1 cellular context compared by ENCODE assay signal in the genomic region with DNA sequence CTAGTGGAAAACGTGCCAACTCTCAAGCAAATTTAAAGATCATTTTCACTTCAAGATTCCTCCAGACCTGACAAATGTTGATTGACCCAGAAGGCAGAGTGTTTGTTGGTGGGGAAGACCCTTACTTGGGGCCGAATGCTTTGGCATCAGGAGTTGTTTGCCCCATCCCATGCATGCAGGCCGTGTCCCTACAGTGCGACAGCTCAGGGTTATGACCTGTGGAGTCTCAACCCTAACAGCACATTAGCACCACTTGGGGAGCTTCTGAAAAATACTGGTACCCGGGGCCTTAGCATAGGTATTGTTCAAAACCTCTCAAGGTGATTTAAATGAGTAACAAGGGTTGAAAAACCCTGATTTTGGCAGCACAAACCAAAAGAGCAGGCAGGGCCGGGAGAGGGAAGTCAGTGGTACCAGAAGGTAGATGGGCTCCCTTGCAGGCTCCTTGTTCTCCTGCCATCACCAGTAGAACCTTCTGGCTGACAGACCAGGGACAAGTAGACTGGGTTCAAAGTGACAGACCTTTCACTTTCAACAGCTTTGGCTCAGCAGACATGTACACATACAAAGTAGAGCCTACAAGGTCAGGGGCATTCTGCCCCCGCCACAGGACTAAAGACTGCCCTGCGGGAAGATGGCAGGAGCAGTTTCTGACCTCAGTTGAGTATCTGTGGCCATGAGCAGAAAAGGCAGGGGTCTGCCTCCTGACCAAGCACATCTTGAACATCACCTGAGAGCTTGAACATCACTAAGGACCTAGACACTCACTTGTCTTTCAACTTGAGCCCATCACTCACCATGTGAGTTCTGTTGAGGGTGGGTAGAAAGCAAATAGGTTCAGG.
TF ChIP-seq lines count a peak whose summit lies in the region.

No MANE protein-coding gene starts in this region.

TF ChIP-seq in SK-N-SH, 30 proteins besides CTCF, POLR2A, EP300 and RAD21 (continued from another document):
- no peak for TF ChIP-seq TAF1 (IDR thresholded peaks at IDR 0.05; ENCODE audit: borderline replicate concordance, low read depth, low read length)
- no peak for TF ChIP-seq TCF12 (IDR thresholded peaks at IDR 0.05)
- TF ChIP-seq, protein P1, sequence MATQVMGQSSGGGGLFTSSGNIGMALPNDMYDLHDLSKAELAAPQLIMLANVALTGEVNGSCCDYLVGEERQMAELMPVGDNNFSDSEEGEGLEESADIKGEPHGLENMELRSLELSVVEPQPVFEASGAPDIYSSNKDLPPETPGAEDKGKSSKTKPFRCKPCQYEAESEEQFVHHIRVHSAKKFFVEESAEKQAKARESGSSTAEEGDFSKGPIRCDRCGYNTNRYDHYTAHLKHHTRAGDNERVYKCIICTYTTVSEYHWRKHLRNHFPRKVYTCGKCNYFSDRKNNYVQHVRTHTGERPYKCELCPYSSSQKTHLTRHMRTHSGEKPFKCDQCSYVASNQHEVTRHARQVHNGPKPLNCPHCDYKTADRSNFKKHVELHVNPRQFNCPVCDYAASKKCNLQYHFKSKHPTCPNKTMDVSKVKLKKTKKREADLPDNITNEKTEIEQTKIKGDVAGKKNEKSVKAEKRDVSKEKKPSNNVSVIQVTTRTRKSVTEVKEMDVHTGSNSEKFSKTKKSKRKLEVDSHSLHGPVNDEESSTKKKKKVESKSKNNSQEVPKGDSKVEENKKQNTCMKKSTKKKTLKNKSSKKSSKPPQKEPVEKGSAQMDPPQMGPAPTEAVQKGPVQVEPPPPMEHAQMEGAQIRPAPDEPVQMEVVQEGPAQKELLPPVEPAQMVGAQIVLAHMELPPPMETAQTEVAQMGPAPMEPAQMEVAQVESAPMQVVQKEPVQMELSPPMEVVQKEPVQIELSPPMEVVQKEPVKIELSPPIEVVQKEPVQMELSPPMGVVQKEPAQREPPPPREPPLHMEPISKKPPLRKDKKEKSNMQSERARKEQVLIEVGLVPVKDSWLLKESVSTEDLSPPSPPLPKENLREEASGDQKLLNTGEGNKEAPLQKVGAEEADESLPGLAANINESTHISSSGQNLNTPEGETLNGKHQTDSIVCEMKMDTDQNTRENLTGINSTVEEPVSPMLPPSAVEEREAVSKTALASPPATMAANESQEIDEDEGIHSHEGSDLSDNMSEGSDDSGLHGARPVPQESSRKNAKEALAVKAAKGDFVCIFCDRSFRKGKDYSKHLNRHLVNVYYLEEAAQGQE (IDR thresholded peaks at IDR 0.05; ENCODE audit: low read depth, low read length) = no peak
- TF ChIP-seq JUND (IDR thresholded peaks at IDR 0.05) = no peak
- TF ChIP-seq IRF3 (IDR thresholded peaks at IDR 0.05; ENCODE audit: low read depth, low read length) = no peak
- TF ChIP-seq SIN3A (IDR thresholded peaks at IDR 0.05; ENCODE audit: borderline replicate concordance, low read depth, low read length) = no peak
- TF ChIP-seq ELF1 (IDR thresholded peaks at IDR 0.05) = no peak
- no peak for TF ChIP-seq SMC3 (IDR thresholded peaks at IDR 0.05; ENCODE audit: low read depth, low read length)
- TF ChIP-seq NFIC (IDR thresholded peaks at IDR 0.05; ENCODE audit: borderline replicate concordance) = no peak
- TF ChIP-seq GATA2 (CRISPR knock-in tag; IDR thresholded peaks at IDR 0.05) = no peak
- no peak for TF ChIP-seq GABPA (IDR thresholded peaks at IDR 0.05; ENCODE audit: low read depth)
- TF ChIP-seq, protein P2, sequence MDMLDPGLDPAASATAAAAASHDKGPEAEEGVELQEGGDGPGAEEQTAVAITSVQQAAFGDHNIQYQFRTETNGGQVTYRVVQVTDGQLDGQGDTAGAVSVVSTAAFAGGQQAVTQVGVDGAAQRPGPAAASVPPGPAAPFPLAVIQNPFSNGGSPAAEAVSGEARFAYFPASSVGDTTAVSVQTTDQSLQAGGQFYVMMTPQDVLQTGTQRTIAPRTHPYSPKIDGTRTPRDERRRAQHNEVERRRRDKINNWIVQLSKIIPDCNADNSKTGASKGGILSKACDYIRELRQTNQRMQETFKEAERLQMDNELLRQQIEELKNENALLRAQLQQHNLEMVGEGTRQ (IDR thresholded peaks at IDR 0.05; ENCODE audit: borderline replicate concordance, low read depth, low read length) = no peak
- no peak for TF ChIP-seq FOXJ3 (CRISPR knock-in tag; IDR thresholded peaks at IDR 0.05)
